In genomic region chr17:49548506-49549310, GRCh38 we compare ENCODE assay signal across 1 cellular context.
TF ChIP-seq lines count a peak whose summit lies in the region.

No MANE protein-coding gene starts in this region.

TF ChIP-seq in HepG2, 621 proteins besides CTCF, POLR2A, EP300 and RAD21 (continues in another document):
- TF ChIP-seq ZNF614 (CRISPR knock-in tag; IDR thresholded peaks at IDR 0.05; ENCODE audit: borderline replicate concordance) (0 out of 2 replicates have a peak, but pooled peaks have one; percentile 36), ATAD3A (CRISPR knock-in tag; IDR thresholded peaks at IDR 0.05) (no peak), ZNF180 (CRISPR knock-in tag; IDR thresholded peaks at IDR 0.05; ENCODE audit: borderline replicate concordance, low read depth) (no peak), FOXO1 (CRISPR knock-in tag; IDR thresholded peaks at IDR 0.05) (peak; percentile 42; the same call in 1 of the 2 replicates), ZNF672 (CRISPR knock-in tag; IDR thresholded peaks at IDR 0.05) (no peak), ZFX (CRISPR knock-in tag; IDR thresholded peaks at IDR 0.05; ENCODE audit: low read depth) (no peak), FOXK1 (CRISPR knock-in tag; IDR thresholded peaks at IDR 0.05; ENCODE audit: borderline replicate concordance, low read depth) (no peak), ZNF224 (CRISPR knock-in tag; IDR thresholded peaks at IDR 0.05) (no peak), KLF6 (CRISPR knock-in tag; IDR thresholded peaks at IDR 0.05) (no peak), ZNF788 (CRISPR knock-in tag; IDR thresholded peaks at IDR 0.05; ENCODE audit: borderline replicate concordance) (no peak), SP1 (IDR thresholded peaks at IDR 0.05) (no peak), SP1 (CRISPR knock-in tag; IDR thresholded peaks at IDR 0.05) (0 out of 2 replicates have a peak, but pooled peaks have one; percentile 15), ZNF430 (CRISPR knock-in tag; IDR thresholded peaks at IDR 0.05) (no peak), ZNF782 (CRISPR knock-in tag; IDR thresholded peaks at IDR 0.05; ENCODE audit: borderline replicate concordance) (no peak), ELF3 (CRISPR knock-in tag; IDR thresholded peaks at IDR 0.05) (no peak), MEIS1 (CRISPR knock-in tag; IDR thresholded peaks at IDR 0.05; ENCODE audit: borderline replicate concordance) (no peak), ZNF576 (CRISPR knock-in tag; IDR thresholded peaks at IDR 0.05) (no peak), ZNF564 (CRISPR knock-in tag; IDR thresholded peaks at IDR 0.05) (no peak), PHF8 (CRISPR knock-in tag; IDR thresholded peaks at IDR 0.05) (no peak), ZNF275 (CRISPR knock-in tag; IDR thresholded peaks at IDR 0.05; ENCODE audit: borderline replicate concordance) (no peak), HHEX (CRISPR knock-in tag; IDR thresholded peaks at IDR 0.05) (no peak), HNRNPUL1 (IDR thresholded peaks at IDR 0.05; ENCODE audit: low read depth, low read length) (no peak), ZNF747 (CRISPR knock-in tag; IDR thresholded peaks at IDR 0.05; ENCODE audit: borderline replicate concordance) (no peak), NRL (CRISPR knock-in tag; IDR thresholded peaks at IDR 0.05; ENCODE audit: borderline replicate concordance) (no peak), ZNF572 (CRISPR knock-in tag; IDR thresholded peaks at IDR 0.05) (no peak), ZNF644 (CRISPR knock-in tag; IDR thresholded peaks at IDR 0.05; ENCODE audit: low read depth) (no peak), HNF4G (IDR thresholded peaks at IDR 0.05; ENCODE audit: borderline replicate concordance, low read depth, low read length) (no peak), HNF4G (CRISPR knock-in tag; IDR thresholded peaks at IDR 0.05; ENCODE audit: borderline replicate concordance, low read depth) (no peak), MXI1 (IDR thresholded peaks at IDR 0.05; ENCODE audit: borderline replicate concordance, low read depth, low read length) (no peak), SRF (IDR thresholded peaks at IDR 0.05; ENCODE audit: low read depth, low read length) (no peak), KDM5A (IDR thresholded peaks at IDR 0.05; ENCODE audit: borderline replicate concordance, low read length) (no peak), KDM4B (CRISPR knock-in tag; IDR thresholded peaks at IDR 0.05) (no peak), ZSCAN20 (CRISPR knock-in tag; IDR thresholded peaks at IDR 0.05; ENCODE audit: borderline replicate concordance) (no peak), SALL1 (CRISPR knock-in tag; IDR thresholded peaks at IDR 0.05) (no peak), ZNF773 (CRISPR knock-in tag; IDR thresholded peaks at IDR 0.05; ENCODE audit: borderline replicate concordance) (no peak), HOXA7 (CRISPR knock-in tag; IDR thresholded peaks at IDR 0.05) (no peak), ZNF652 (CRISPR knock-in tag; IDR thresholded peaks at IDR 0.05; ENCODE audit: borderline replicate concordance, low read depth) (0 out of 2 replicates have a peak, but pooled peaks have one; percentile 24), ZNF33A (CRISPR knock-in tag; IDR thresholded peaks at IDR 0.05; ENCODE audit: borderline replicate concordance) (no peak), KDM2A (CRISPR knock-in tag; IDR thresholded peaks at IDR 0.05; ENCODE audit: borderline replicate concordance, low read depth) (0 out of 2 replicates have a peak, but pooled peaks have one; percentile 17), DNMT3B (CRISPR knock-in tag; conservative IDR thresholded peaks at IDR 0.05) (no peak), CHD2 (IDR thresholded peaks at IDR 0.05; ENCODE audit: low read depth, low read length) (no peak), ZNF619 (CRISPR knock-in tag; IDR thresholded peaks at IDR 0.05) (no peak), BRD4 (CRISPR knock-in tag; IDR thresholded peaks at IDR 0.05) (no peak), TOPORS (CRISPR knock-in tag; IDR thresholded peaks at IDR 0.05) (no peak), TEAD3 (CRISPR knock-in tag; optimal IDR thresholded peaks at IDR 0.05; ENCODE audit: borderline replicate concordance) (no peak), ZNF678 (CRISPR knock-in tag; IDR thresholded peaks at IDR 0.05) (no peak), SP140L (CRISPR knock-in tag; IDR thresholded peaks at IDR 0.05; ENCODE audit: borderline replicate concordance) (no peak), ERF (CRISPR knock-in tag; IDR thresholded peaks at IDR 0.05) (no peak), ZFP82 (CRISPR knock-in tag; IDR thresholded peaks at IDR 0.05; ENCODE audit: borderline replicate concordance) (no peak), KLF9 (CRISPR knock-in tag; IDR thresholded peaks at IDR 0.05; ENCODE audit: low read depth) (no peak), NFRKB (IDR thresholded peaks at IDR 0.05) (no peak), TIGD3 (CRISPR knock-in tag; IDR thresholded peaks at IDR 0.05; ENCODE audit: borderline replicate concordance) (no peak), IRX3 (CRISPR knock-in tag; IDR thresholded peaks at IDR 0.05; ENCODE audit: borderline replicate concordance, low read depth) (no peak), HBP1 (CRISPR knock-in tag; IDR thresholded peaks at IDR 0.05; ENCODE audit: low read depth) (0 out of 2 replicates have a peak, but pooled peaks have one; percentile 38), HOXA9 (CRISPR knock-in tag; IDR thresholded peaks at IDR 0.05; ENCODE audit: borderline replicate concordance) (no peak), ZNF704 (CRISPR knock-in tag; IDR thresholded peaks at IDR 0.05; ENCODE audit: borderline replicate concordance) (no peak), XRCC5 (optimal IDR thresholded peaks at IDR 0.05; ENCODE audit: low read length) (peak; percentile 65), SMAD1 (CRISPR knock-in tag; IDR thresholded peaks at IDR 0.05; ENCODE audit: borderline replicate concordance, low read depth) (no peak), SMAD3 (CRISPR knock-in tag; IDR thresholded peaks at IDR 0.05) (no peak), THAP9 (CRISPR knock-in tag; IDR thresholded peaks at IDR 0.05; ENCODE audit: borderline replicate concordance) (no peak), ZSCAN12 (CRISPR knock-in tag; IDR thresholded peaks at IDR 0.05) (no peak), PPARG (CRISPR knock-in tag; conservative IDR thresholded peaks at IDR 0.05) (no peak), ZNF230 (CRISPR knock-in tag; IDR thresholded peaks at IDR 0.05) (no peak), CBFB (CRISPR knock-in tag; IDR thresholded peaks at IDR 0.05) (no peak), ZBTB34 (CRISPR knock-in tag; IDR thresholded peaks at IDR 0.05) (no peak), RXRA (CRISPR knock-in tag; IDR thresholded peaks at IDR 0.05) (0 out of 2 replicates have a peak, but pooled peaks have one; percentile 26), GMEB1 (CRISPR knock-in tag; IDR thresholded peaks at IDR 0.05; ENCODE audit: borderline replicate concordance) (no peak), ZGPAT (CRISPR knock-in tag; IDR thresholded peaks at IDR 0.05) (no peak), ZNF761 (CRISPR knock-in tag; conservative IDR thresholded peaks at IDR 0.05) (no peak), GATAD2A (CRISPR knock-in tag; IDR thresholded peaks at IDR 0.05) (no peak), SMC3 (IDR thresholded peaks at IDR 0.05; ENCODE audit: low read length) (peak; percentile 48; the same call in 1 of the 2 replicates), SP5 (CRISPR knock-in tag; IDR thresholded peaks at IDR 0.05; ENCODE audit: borderline replicate concordance, low read depth) (0 out of 2 replicates have a peak, but pooled peaks have one; percentile 34)
